ENCODE assay signal across 1 cellular context in the genomic region with DNA sequence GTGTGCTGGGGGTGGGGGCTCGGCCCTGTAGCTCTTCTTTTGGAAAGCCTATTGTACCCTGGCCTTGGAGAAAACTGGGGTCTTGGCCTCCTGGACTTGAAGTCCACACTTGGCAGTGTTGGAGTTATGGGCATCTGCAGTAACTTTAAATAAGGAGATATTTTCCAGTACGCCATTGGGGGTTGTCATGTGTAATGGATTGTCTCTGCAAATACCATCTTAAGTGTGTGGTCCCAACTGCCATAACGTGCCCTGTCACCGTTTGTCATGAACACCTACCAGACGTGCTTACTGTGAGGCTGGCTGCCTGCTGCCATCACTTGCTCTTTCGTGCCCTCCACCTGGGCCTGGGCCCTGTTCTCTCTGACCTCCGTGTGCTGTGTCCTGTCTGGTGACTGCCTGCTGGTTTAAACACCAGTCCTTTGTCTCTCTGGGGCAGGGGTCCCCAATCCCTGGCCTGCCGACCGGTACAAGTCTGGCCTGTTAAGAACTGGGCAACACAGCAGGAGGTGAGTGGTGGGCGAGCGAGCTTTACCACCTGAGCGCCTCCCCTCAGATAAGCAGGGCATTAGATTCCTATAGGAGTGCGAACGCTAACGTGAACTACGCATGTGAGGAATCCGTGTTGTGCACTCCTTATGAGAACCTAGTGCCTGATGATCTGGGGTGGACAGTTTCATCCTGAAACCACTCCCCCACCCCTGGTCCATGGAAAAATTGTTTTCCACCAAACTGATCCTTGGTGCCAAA.
TF ChIP-seq lines count a peak whose summit lies in the region.

No MANE protein-coding gene starts in this region.

TF ChIP-seq in K562, 482 proteins besides CTCF, POLR2A, EP300 and RAD21 (continued from another document and continues in another):
- TF ChIP-seq, protein P1, sequence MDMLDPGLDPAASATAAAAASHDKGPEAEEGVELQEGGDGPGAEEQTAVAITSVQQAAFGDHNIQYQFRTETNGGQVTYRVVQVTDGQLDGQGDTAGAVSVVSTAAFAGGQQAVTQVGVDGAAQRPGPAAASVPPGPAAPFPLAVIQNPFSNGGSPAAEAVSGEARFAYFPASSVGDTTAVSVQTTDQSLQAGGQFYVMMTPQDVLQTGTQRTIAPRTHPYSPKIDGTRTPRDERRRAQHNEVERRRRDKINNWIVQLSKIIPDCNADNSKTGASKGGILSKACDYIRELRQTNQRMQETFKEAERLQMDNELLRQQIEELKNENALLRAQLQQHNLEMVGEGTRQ (CRISPR knock-in tag; IDR thresholded peaks at IDR 0.05): no peak
- TF ChIP-seq XRCC5 (IDR thresholded peaks at IDR 0.05; ENCODE audit: low read depth, low read length) (no peak), IFI16 (CRISPR knock-in tag; IDR thresholded peaks at IDR 0.05) (no peak), FOXK2 (conservative IDR thresholded peaks at IDR 0.05 in 1 of 2, IDR thresholded peaks at IDR 0.05 in 1 of 2; ENCODE audit: low read depth in 2 of 2) (no peak), ERF (CRISPR knock-in tag; IDR thresholded peaks at IDR 0.05) (no peak), HDAC8 (tag; IDR thresholded peaks at IDR 0.05) (no peak), PHTF2 (CRISPR knock-in tag; IDR thresholded peaks at IDR 0.05) (peak; percentile 69; the same call in 1 of the 2 replicates), ZNF79 (CRISPR knock-in tag; IDR thresholded peaks at IDR 0.05; ENCODE audit: low read depth) (no peak), ZNF584 (CRISPR knock-in tag; IDR thresholded peaks at IDR 0.05; ENCODE audit: low read depth) (no peak), STAG1 (CRISPR knock-in tag; IDR thresholded peaks at IDR 0.05; ENCODE audit: borderline replicate concordance) (no peak), ZNF253 (CRISPR knock-in tag; conservative IDR thresholded peaks at IDR 0.05) (no peak), CCAR2 (IDR thresholded peaks at IDR 0.05; ENCODE audit: low read depth, low read length) (no peak), TAF1 (IDR thresholded peaks at IDR 0.05; ENCODE audit: control insufficient read depth, extremely low read depth, insufficient read depth, low read length, severe bottlenecking) (no peak), ILF3 (IDR thresholded peaks at IDR 0.05; ENCODE audit: borderline replicate concordance) (no peak), SLC30A9 (CRISPR knock-in tag; IDR thresholded peaks at IDR 0.05) (no peak), ZC3H8 (IDR thresholded peaks at IDR 0.05) (no peak), ASH1L (IDR thresholded peaks at IDR 0.05; ENCODE audit: borderline replicate concordance, low read depth, partially characterized antibody) (no peak), SPI1 (IDR thresholded peaks at IDR 0.05; ENCODE audit: borderline replicate concordance, low read depth, low read length) (no peak), MED1 (CRISPR knock-in tag; IDR thresholded peaks at IDR 0.05; ENCODE audit: borderline replicate concordance) (no peak), ATF1 (CRISPR knock-in tag; IDR thresholded peaks at IDR 0.05) (no peak), ATF1 (tag; IDR thresholded peaks at IDR 0.05) (no peak)
- TF ChIP-seq, protein P2, sequence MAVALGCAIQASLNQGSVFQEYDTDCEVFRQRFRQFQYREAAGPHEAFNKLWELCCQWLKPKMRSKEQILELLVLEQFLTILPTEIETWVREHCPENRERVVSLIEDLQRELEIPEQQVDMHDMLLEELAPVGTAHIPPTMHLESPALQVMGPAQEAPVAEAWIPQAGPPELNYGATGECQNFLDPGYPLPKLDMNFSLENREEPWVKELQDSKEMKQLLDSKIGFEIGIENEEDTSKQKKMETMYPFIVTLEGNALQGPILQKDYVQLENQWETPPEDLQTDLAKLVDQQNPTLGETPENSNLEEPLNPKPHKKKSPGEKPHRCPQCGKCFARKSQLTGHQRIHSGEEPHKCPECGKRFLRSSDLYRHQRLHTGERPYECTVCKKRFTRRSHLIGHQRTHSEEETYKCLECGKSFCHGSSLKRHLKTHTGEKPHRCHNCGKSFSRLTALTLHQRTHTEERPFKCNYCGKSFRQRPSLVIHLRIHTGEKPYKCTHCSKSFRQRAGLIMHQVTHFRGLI (CRISPR knock-in tag; IDR thresholded peaks at IDR 0.05): no peak
- TF ChIP-seq, protein P3, sequence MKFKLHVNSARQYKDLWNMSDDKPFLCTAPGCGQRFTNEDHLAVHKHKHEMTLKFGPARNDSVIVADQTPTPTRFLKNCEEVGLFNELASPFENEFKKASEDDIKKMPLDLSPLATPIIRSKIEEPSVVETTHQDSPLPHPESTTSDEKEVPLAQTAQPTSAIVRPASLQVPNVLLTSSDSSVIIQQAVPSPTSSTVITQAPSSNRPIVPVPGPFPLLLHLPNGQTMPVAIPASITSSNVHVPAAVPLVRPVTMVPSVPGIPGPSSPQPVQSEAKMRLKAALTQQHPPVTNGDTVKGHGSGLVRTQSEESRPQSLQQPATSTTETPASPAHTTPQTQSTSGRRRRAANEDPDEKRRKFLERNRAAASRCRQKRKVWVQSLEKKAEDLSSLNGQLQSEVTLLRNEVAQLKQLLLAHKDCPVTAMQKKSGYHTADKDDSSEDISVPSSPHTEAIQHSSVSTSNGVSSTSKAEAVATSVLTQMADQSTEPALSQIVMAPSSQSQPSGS (CRISPR knock-in tag; IDR thresholded peaks at IDR 0.05): no peak
- TF ChIP-seq, protein P4, sequence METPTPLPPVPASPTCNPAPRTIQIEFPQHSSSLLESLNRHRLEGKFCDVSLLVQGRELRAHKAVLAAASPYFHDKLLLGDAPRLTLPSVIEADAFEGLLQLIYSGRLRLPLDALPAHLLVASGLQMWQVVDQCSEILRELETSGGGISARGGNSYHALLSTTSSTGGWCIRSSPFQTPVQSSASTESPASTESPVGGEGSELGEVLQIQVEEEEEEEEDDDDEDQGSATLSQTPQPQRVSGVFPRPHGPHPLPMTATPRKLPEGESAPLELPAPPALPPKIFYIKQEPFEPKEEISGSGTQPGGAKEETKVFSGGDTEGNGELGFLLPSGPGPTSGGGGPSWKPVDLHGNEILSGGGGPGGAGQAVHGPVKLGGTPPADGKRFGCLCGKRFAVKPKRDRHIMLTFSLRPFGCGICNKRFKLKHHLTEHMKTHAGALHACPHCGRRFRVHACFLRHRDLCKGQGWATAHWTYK (CRISPR knock-in tag; IDR thresholded peaks at IDR 0.05): no peak
- TF ChIP-seq, protein P5, sequence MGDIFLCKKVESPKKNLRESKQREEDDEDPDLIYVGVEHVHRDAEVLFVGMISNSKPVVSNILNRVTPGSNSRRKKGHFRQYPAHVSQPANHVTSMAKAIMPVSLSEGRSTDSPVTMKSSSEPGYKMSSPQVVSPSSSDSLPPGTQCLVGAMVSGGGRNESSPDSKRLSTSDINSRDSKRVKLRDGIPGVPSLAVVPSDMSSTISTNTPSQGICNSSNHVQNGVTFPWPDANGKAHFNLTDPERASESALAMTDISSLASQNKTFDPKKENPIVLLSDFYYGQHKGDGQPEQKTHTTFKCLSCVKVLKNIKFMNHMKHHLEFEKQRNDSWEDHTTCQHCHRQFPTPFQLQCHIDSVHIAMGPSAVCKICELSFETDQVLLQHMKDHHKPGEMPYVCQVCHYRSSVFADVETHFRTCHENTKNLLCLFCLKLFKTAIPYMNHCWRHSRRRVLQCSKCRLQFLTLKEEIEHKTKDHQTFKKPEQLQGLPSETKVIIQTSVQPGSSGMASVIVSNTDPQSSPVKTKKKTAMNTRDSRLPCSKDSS (IDR thresholded peaks at IDR 0.05; ENCODE audit: low read depth, partially characterized antibody): no peak
- TF ChIP-seq, protein P6, sequence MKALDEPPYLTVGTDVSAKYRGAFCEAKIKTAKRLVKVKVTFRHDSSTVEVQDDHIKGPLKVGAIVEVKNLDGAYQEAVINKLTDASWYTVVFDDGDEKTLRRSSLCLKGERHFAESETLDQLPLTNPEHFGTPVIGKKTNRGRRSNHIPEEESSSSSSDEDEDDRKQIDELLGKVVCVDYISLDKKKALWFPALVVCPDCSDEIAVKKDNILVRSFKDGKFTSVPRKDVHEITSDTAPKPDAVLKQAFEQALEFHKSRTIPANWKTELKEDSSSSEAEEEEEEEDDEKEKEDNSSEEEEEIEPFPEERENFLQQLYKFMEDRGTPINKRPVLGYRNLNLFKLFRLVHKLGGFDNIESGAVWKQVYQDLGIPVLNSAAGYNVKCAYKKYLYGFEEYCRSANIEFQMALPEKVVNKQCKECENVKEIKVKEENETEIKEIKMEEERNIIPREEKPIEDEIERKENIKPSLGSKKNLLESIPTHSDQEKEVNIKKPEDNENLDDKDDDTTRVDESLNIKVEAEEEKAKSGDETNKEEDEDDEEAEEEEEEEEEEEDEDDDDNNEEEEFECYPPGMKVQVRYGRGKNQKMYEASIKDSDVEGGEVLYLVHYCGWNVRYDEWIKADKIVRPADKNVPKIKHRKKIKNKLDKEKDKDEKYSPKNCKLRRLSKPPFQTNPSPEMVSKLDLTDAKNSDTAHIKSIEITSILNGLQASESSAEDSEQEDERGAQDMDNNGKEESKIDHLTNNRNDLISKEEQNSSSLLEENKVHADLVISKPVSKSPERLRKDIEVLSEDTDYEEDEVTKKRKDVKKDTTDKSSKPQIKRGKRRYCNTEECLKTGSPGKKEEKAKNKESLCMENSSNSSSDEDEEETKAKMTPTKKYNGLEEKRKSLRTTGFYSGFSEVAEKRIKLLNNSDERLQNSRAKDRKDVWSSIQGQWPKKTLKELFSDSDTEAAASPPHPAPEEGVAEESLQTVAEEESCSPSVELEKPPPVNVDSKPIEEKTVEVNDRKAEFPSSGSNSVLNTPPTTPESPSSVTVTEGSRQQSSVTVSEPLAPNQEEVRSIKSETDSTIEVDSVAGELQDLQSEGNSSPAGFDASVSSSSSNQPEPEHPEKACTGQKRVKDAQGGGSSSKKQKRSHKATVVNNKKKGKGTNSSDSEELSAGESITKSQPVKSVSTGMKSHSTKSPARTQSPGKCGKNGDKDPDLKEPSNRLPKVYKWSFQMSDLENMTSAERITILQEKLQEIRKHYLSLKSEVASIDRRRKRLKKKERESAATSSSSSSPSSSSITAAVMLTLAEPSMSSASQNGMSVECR (CRISPR knock-in tag; IDR thresholded peaks at IDR 0.05): no peak
- TF ChIP-seq, protein P7, sequence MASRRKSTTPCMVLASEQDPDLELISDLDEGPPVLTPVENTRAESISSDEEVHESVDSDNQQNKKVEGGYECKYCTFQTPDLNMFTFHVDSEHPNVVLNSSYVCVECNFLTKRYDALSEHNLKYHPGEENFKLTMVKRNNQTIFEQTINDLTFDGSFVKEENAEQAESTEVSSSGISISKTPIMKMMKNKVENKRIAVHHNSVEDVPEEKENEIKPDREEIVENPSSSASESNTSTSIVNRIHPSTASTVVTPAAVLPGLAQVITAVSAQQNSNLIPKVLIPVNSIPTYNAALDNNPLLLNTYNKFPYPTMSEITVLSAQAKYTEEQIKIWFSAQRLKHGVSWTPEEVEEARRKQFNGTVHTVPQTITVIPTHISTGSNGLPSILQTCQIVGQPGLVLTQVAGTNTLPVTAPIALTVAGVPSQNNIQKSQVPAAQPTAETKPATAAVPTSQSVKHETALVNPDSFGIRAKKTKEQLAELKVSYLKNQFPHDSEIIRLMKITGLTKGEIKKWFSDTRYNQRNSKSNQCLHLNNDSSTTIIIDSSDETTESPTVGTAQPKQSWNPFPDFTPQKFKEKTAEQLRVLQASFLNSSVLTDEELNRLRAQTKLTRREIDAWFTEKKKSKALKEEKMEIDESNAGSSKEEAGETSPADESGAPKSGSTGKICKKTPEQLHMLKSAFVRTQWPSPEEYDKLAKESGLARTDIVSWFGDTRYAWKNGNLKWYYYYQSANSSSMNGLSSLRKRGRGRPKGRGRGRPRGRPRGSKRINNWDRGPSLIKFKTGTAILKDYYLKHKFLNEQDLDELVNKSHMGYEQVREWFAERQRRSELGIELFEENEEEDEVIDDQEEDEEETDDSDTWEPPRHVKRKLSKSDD (conservative IDR thresholded peaks at IDR 0.05; ENCODE audit: low read length): no peak
- TF ChIP-seq, protein P8, sequence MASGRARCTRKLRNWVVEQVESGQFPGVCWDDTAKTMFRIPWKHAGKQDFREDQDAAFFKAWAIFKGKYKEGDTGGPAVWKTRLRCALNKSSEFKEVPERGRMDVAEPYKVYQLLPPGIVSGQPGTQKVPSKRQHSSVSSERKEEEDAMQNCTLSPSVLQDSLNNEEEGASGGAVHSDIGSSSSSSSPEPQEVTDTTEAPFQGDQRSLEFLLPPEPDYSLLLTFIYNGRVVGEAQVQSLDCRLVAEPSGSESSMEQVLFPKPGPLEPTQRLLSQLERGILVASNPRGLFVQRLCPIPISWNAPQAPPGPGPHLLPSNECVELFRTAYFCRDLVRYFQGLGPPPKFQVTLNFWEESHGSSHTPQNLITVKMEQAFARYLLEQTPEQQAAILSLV (tag; IDR thresholded peaks at IDR 0.05): no peak
- TF ChIP-seq, protein P9, sequence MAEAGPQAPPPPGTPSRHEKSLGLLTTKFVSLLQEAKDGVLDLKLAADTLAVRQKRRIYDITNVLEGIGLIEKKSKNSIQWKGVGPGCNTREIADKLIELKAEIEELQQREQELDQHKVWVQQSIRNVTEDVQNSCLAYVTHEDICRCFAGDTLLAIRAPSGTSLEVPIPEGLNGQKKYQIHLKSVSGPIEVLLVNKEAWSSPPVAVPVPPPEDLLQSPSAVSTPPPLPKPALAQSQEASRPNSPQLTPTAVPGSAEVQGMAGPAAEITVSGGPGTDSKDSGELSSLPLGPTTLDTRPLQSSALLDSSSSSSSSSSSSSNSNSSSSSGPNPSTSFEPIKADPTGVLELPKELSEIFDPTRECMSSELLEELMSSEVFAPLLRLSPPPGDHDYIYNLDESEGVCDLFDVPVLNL (CRISPR knock-in tag; IDR thresholded peaks at IDR 0.05; ENCODE audit: low read depth): no peak
- TF ChIP-seq, protein P10, sequence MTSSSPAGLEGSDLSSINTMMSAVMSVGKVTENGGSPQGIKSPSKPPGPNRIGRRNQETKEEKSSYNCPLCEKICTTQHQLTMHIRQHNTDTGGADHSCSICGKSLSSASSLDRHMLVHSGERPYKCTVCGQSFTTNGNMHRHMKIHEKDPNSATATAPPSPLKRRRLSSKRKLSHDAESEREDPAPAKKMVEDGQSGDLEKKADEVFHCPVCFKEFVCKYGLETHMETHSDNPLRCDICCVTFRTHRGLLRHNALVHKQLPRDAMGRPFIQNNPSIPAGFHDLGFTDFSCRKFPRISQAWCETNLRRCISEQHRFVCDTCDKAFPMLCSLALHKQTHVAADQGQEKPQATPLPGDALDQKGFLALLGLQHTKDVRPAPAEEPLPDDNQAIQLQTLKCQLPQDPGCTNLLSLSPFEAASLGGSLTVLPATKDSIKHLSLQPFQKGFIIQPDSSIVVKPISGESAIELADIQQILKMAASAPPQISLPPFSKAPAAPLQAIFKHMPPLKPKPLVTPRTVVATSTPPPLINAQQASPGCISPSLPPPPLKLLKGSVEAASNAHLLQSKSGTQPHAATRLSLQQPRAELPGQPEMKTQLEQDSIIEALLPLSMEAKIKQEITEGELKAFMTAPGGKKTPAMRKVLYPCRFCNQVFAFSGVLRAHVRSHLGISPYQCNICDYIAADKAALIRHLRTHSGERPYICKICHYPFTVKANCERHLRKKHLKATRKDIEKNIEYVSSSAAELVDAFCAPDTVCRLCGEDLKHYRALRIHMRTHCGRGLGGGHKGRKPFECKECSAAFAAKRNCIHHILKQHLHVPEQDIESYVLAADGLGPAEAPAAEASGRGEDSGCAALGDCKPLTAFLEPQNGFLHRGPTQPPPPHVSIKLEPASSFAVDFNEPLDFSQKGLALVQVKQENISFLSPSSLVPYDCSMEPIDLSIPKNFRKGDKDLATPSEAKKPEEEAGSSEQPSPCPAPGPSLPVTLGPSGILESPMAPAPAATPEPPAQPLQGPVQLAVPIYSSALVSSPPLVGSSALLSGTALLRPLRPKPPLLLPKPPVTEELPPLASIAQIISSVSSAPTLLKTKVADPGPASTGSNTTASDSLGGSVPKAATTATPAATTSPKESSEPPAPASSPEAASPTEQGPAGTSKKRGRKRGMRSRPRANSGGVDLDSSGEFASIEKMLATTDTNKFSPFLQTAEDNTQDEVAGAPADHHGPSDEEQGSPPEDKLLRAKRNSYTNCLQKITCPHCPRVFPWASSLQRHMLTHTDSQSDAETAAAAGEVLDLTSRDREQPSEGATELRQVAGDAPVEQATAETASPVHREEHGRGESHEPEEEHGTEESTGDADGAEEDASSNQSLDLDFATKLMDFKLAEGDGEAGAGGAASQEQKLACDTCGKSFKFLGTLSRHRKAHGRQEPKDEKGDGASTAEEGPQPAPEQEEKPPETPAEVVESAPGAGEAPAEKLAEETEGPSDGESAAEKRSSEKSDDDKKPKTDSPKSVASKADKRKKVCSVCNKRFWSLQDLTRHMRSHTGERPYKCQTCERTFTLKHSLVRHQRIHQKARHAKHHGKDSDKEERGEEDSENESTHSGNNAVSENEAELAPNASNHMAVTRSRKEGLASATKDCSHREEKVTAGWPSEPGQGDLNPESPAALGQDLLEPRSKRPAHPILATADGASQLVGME (CRISPR knock-in tag; IDR thresholded peaks at IDR 0.05): no peak
